ENCODE assay signal across 7 cellular contexts in genomic region chr4:89482248-89482647, GRCh38.
DNase-seq lines count a peak whose midpoint lies in the region; ATAC-seq lines count a peak whose summit lies in the region.

No MANE protein-coding gene starts in this region.

- DNase-seq in EH (ENCODE audit: low read depth): peak; percentile 49
- peak; percentile 70 for DNase-seq in RKO (ENCODE audit: low spot score)
- DNase-seq in glomerular visceral epithelial cell (ENCODE audit: extremely low spot score): peak; percentile 35
- no peak for DNase-seq in activated T-cell treated with anti-CD3 and anti-CD28 coated beads, Interleukin-2, amount 50 U/mL, for 48 hours
- no peak for DNase-seq in stimulated activated CD4-positive, alpha-beta T cell treated with anti-CD3 and anti-CD28 coated beads, Interleukin-4, amount 100 ng/mL, for 4 hours

- ATAC-seq in GM19372 (IDR thresholded peaks at IDR 0.05; ENCODE audit: low read depth, unreplicated experiment): peak; percentile 86
- ATAC-seq in HG03439 (IDR thresholded peaks at IDR 0.05; ENCODE audit: unreplicated experiment): peak; percentile 89

Comparison
In these comparisons a context has a peak if more than half of its experiments do, and no peak if none do; other contexts are left out.
1. DNase-seq: peak in EH (single experiment), RKO (single experiment) and glomerular visceral epithelial cell (single experiment); none in activated T-cell treated with anti-CD3 and anti-CD28 coated beads, Interleukin-2, amount 50 U/mL, for 48 hours (0 of 2) and stimulated activated CD4-positive, alpha-beta T cell treated with anti-CD3 and anti-CD28 coated beads, Interleukin-4, amount 100 ng/mL, for 4 hours (0 of 2).